Comparison of ENCODE assay signal across 12 cellular contexts in the genomic region with DNA sequence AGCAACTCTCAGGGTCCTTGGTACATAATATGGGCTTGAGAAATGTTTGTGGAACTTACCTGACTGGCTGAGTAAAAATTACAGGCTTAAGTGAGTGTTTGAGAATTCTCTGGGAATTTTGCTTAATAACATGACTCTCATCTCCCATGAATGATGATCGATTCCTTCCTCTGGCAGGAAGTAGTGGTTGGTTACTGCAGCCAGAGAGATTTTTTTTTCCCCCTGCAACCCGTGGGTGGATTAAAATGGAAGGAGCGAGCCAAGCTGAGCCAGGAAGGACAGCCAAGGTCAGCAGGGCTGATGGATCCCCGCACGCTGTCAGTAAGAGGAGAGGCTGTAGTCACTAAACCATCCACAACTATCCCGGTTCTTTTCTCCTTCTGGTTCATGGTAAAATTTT. TPM values are rescaled to one million over a fixed set of nuclear protein-coding genes. Genes with fewer than 3 reads are reported as not detected.
A peak's percentile ranks its signal among the peaks of the same experiment; 100 is the strongest.
DNase-seq lines count a peak whose midpoint lies in the region; ATAC-seq and TF ChIP-seq lines count a peak whose summit lies in the region.
"Had no signal": no experiment of that assay in that cellular context is flagged by ENCODE, and none has a peak within 500 bp of the region (broad histone marks: within the 10 kb centered on the region; RNA-seq: fewer than 3 reads in every experiment).

No MANE protein-coding gene starts in this region.

- H3K4me3 ChIP-seq in right cardiac atrium (ENCODE audit: low read length) (no peak overlapping the region), stomach smooth muscle (ENCODE audit: low read length in 2 of 2) (no peak overlapping the region), transverse colon (no peak overlapping the region), colonic mucosa (no peak overlapping the region)
- H3K4me3 ChIP-seq: prostate gland had no signal

- H3K4me3 Mint-ChIP-seq in HFFc6 (no peak overlapping the region), brain (no peak overlapping the region)

- H3K27ac Mint-ChIP-seq in HFFc6 (peak overlapping the region; percentile 99), brain (peak overlapping the region in 3 of 5 experiments; percentile 4 to 83 (median 82))

- intact Hi-C loops in right cardiac atrium (cut with DNase I): loop anchor here in 3 of 4 donors (5.0 to 10.0 kb wide), 3 partner anchors 179 to 317 kb away; partner anchors contain the start of gene MAP4K4 (in 1 of the 3)
- intact Hi-C loops in transverse colon (cut with DNase I; ENCODE audit: low total_unique reads): no loop called here
- intact Hi-C loops in colonic mucosa (cut with DNase I): no loop called here

- H3K27ac ChIP-seq in right cardiac atrium (ENCODE audit: low read length): no peak overlapping the region
- peak overlapping the region; percentile 11 for H3K27ac ChIP-seq in stomach smooth muscle (ENCODE audit: low read length)
- H3K27ac ChIP-seq in transverse colon: no peak overlapping the region
- H3K27ac ChIP-seq in colonic mucosa: no peak overlapping the region
- H3K27ac ChIP-seq: prostate gland had no signal

- H3K9me3 Mint-ChIP-seq in HFFc6: peaks cover 11% of the 10 kb centered on the region
- H3K9me3 Mint-ChIP-seq in brain: peaks cover 0 to 10% (median 4%) of the 10 kb centered on the region in 5 experiments

- TF ChIP-seq POLR2A in transverse colon (IDR thresholded peaks at IDR 0.05): no peak

- H3K36me3 ChIP-seq in stomach smooth muscle (ENCODE audit: control insufficient read depth in 2 of 2, insufficient read depth in 2 of 2, low read length in 2 of 2): no peaks in the 10 kb centered on the region
- H3K36me3 ChIP-seq in transverse colon: no peaks in the 10 kb centered on the region
- H3K36me3 ChIP-seq in colonic mucosa: no peaks in the 10 kb centered on the region
- H3K36me3 ChIP-seq: prostate gland had no signal

- H3K4me1 ChIP-seq in right cardiac atrium (ENCODE audit: control insufficient read depth, insufficient read depth, low read length) (no peaks in the 10 kb centered on the region), stomach smooth muscle (ENCODE audit: control insufficient read depth, insufficient read depth, low read length) (peaks cover 19% of the 10 kb centered on the region), transverse colon (peaks cover 0 to 14% (median 2%) of the 10 kb centered on the region in 4 donors), colonic mucosa (no peaks in the 10 kb centered on the region)
- H3K4me1 ChIP-seq: prostate gland had no signal

- TF ChIP-seq CTCF in HFFc6 (IDR thresholded peaks at IDR 0.05) (no peak), brain (conservative IDR thresholded peaks at IDR 0.05) (no peak), transverse colon (IDR thresholded peaks at IDR 0.05) (no peak), colonic mucosa (IDR thresholded peaks at IDR 0.05) (no peak)

- H3K27me3 ChIP-seq in right cardiac atrium (ENCODE audit: control insufficient read depth, insufficient read depth) (no peaks in the 10 kb centered on the region), stomach smooth muscle (ENCODE audit: control insufficient read depth in 1 of 2, insufficient read depth in 2 of 2, low read length in 2 of 2) (no peaks in the 10 kb centered on the region), transverse colon (no peaks in the 10 kb centered on the region), colonic mucosa (no peaks in the 10 kb centered on the region)

- ATAC-seq in right cardiac atrium: peak; percentile 40 to 55
- no peak for ATAC-seq in GM21529 (IDR thresholded peaks at IDR 0.05; ENCODE audit: unreplicated experiment)
- ATAC-seq: activated CD4-positive, CD25-positive, alpha-beta regulatory T cell treated with anti-CD3 and anti-CD28 coated beads, Interleukin-2, amount 50 U/mL, for 24 hours had no signal

- WGBS in right cardiac atrium: 7% methylated on average over 6 of the region's 6 CpGs
- 56% methylated on average over 6 of the region's 6 CpGs; no CpG with 5 or more reads in 1 of the 2 donors for WGBS in transverse colon (ENCODE audit: low coverage in 1 of 2), 2 donors

- DNase-seq in HFFc6: no peak
- peak in 1 of 3 donors; percentile 59 for DNase-seq in right cardiac atrium
- DNase-seq in transverse colon: no peak
- no peak for DNase-seq in colonic mucosa
- DNase-seq: activated T-cell treated with anti-CD3 and anti-CD28 coated beads, Interleukin-2, amount 50 U/mL, for 48 hours; aorta; COR-L47 had no signal

- H3K9me3 ChIP-seq in right cardiac atrium (ENCODE audit: control insufficient read depth, low read length) (peaks cover 2% of the 10 kb centered on the region), stomach smooth muscle (ENCODE audit: control insufficient read depth in 2 of 2, low read length in 2 of 2) (peaks cover 3 to 5% of the 10 kb centered on the region in 2 donors), transverse colon (no peaks in the 10 kb centered on the region), colonic mucosa (no peaks in the 10 kb centered on the region)
- H3K9me3 ChIP-seq: prostate gland had no signal

- TF ChIP-seq EP300 in transverse colon (IDR thresholded peaks at IDR 0.05; ENCODE audit: low read depth): no peak

- H3K36me3 Mint-ChIP-seq in HFFc6 (ENCODE audit: low read depth): peaks cover 12% of the 10 kb centered on the region
- no peaks in the 10 kb centered on the region for H3K36me3 Mint-ChIP-seq in brain

- H3K9ac ChIP-seq in stomach smooth muscle (ENCODE audit: low read length in 2 of 2) (no peak overlapping the region), colonic mucosa (ENCODE audit: low read depth in 2 of 2, low read length in 2 of 2) (no peak overlapping the region)

- in situ Hi-C loops in transverse colon (cut with MboI; ENCODE audit: low pct_ligation_motif_present in 1 of 4, low pct_unique_long_range_greater_than_20kb in 1 of 4, low sequenced_read_pairs in 3 of 4): loop anchor here in 1 of 4 donors (25.0 kb wide), 1 partner anchor 322 kb away; no protein-coding TSS in a partner anchor

- H3K27me3 Mint-ChIP-seq in HFFc6 (ENCODE audit: insufficient read depth): peaks cover 1% of the 10 kb centered on the region; the same call in 1 of the 2 replicates
- peaks cover 3% of the 10 kb centered on the region for H3K27me3 Mint-ChIP-seq in brain

- H3K4me1 Mint-ChIP-seq in HFFc6 (ENCODE audit: low read depth) (peaks cover 62% of the 10 kb centered on the region), brain (peaks cover 27% of the 10 kb centered on the region)

RNA-seq across cellular contexts. Expression of gene RFX8, which starts 40.6 kb away (rescaled TPM):
- total RNA-seq in HFFc6 (2021; fragmentation: NEBNext Ultra II Directional; extraction: Animal tissue kit (Norgen Biotek cat#: 25700)): 1 to 10 TPM; 2.8 to 8.0 (median 5.3) TPM
- not detected for polyA plus RNA-seq in brain (ENCODE audit: insufficient read depth, low read depth, low replicate concordance)
- total RNA-seq in right cardiac atrium: 1 to 10 TPM in 1 of 4 donors, under 1 TPM in 3; 0.50 to 1.1 (median 0.62) TPM
- polyA plus RNA-seq in right cardiac atrium: 0.45 TPM
- total RNA-seq in transverse colon: not detected
- total RNA-seq in colonic mucosa: not detected

Comparison
In these comparisons a context has a peak if more than half of its experiments do, and no peak if none do; other contexts are left out.
1. intact Hi-C loops: an anchor here in right cardiac atrium (5.0 to 10.0 kb wide); none called in transverse colon and colonic mucosa.